In the genomic region with DNA sequence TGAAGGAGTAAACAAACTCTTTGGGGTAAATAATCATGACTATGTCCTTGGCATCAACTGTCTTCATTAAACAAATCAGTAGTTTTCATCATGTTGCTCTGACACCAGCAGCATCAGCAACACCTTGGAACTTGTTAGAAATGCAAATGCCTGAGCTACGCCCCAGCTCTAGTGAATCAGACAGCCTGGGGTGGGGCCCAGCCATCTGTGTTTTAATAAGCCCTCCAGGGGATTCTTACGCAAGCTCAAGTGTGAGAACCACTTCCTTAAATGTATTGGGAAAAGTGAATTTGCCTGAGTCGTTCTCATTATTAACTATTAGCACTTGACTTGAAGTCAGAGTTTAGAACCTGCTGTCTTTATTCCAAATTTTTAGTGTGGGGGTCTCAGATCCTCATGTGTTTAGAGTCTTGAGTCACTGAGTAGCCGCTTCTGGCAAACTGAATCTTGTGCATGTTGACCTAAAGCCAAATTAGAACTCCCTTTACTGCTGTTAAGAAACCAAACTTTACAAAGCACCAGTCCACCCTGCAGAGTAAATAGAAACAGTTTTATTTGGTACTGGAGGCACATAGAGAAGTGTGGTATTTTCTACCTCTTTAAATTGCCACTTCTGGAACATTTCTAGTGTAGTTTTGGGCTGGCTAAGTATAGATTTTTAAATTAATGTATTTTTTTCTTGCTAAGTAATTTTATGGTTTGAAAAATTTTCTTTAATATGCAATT, we compare ENCODE assay signal across 11 cellular contexts.
A peak's percentile ranks its signal among the peaks of the same experiment; 100 is the strongest.
DNase-seq lines count a peak whose midpoint lies in the region; ATAC-seq, FAIRE-seq and TF ChIP-seq lines count a peak whose summit lies in the region.
"Had no signal": no experiment of that assay in that cellular context is flagged by ENCODE, and none has a peak within 500 bp of the region (broad histone marks: within the 10 kb centered on the region; RNA-seq: fewer than 3 reads in every experiment).

No MANE protein-coding gene starts in this region.

- H3K4me1 ChIP-seq in gastroesophageal sphincter (no peaks in the 10 kb centered on the region), rectal smooth muscle tissue (ENCODE audit: control insufficient read depth, insufficient read depth, low read length) (no peaks in the 10 kb centered on the region)

- FAIRE-seq in frontal cortex (lab: Jason Lieb, UNC), result no peak

- H3K9me3 ChIP-seq in gastroesophageal sphincter, result no peaks in the 10 kb centered on the region

- TF ChIP-seq CTCF in gastroesophageal sphincter (IDR thresholded peaks at IDR 0.05), result no peak

- DNase-seq in GF-D8 (lab: John Stamatoyannopoulos, UW), result peak; percentile 39
- DNase-seq in SIG-M5 treated with dmso at 0.1 percent for 504 hours (lab: John Stamatoyannopoulos, UW; ENCODE audit: unreplicated experiment), result peak; percentile 89
- DNase-seq in frontal cortex (ENCODE audit: low spot score in 2 of 2), result no peak
- DNase-seq in NCI-H510A treated with DMSO at 0.1 percent for 48 hours (lab: John Stamatoyannopoulos, UW), result no peak
- DNase-seq: NCI-H187 treated with DMSO at 0.1 percent for 48 hours; stimulated activated CD4-positive, alpha-beta T cell treated with anti-CD3 and anti-CD28 coated beads, Interleukin-4, amount 100 ng/mL, for 24 hours had no signal

- H3K36me3 ChIP-seq in gastroesophageal sphincter, result no peaks in the 10 kb centered on the region
- no peaks in the 10 kb centered on the region for H3K36me3 ChIP-seq in rectal smooth muscle tissue (ENCODE audit: control insufficient read depth, insufficient read depth, low read length)

- no peak for TF ChIP-seq POLR2A in gastroesophageal sphincter (IDR thresholded peaks at IDR 0.05)

- peak; percentile 82 for ATAC-seq in gastroesophageal sphincter
- no peak for ATAC-seq in HG03432 (IDR thresholded peaks at IDR 0.05; ENCODE audit: unreplicated experiment)
- ATAC-seq in GM18873 (IDR thresholded peaks at IDR 0.05; ENCODE audit: low FRiP score, unreplicated experiment), result no peak
- ATAC-seq: HCT116 had no signal

- H3K4me3 ChIP-seq in gastroesophageal sphincter (no peak overlapping the region), rectal smooth muscle tissue (ENCODE audit: low read length) (no peak overlapping the region)

- H3K27ac ChIP-seq in gastroesophageal sphincter (peak overlapping the region in 2 of 4 donors; percentile 1 to 46), rectal smooth muscle tissue (ENCODE audit: low read depth, low read length) (peak overlapping the region; percentile 30)

- H3K27me3 ChIP-seq in gastroesophageal sphincter, result no peaks in the 10 kb centered on the region
- no peaks in the 10 kb centered on the region for H3K27me3 ChIP-seq in rectal smooth muscle tissue (ENCODE audit: control insufficient read depth, insufficient read depth, low read length)

- H3K9ac ChIP-seq in rectal smooth muscle tissue (ENCODE audit: low read length), result no peak overlapping the region

- WGBS in gastroesophageal sphincter (ENCODE audit: low coverage in 1 of 2), 2 donors, result 44 to 48% methylated on average over 3 of the region's 4 CpGs

- no peak for TF ChIP-seq EP300 in gastroesophageal sphincter (IDR thresholded peaks at IDR 0.05)

Comparison
In these comparisons a context has a peak if more than half of its experiments do, and no peak if none do; other contexts are left out.
1. DNase-seq: peak in GF-D8 (single experiment) and SIG-M5 treated with dmso at 0.1 percent for 504 hours (single experiment); none in frontal cortex (0 of 2) and NCI-H510A treated with DMSO at 0.1 percent for 48 hours (single experiment).